12 cellular contexts compared by ENCODE assay signal in the genomic region with DNA sequence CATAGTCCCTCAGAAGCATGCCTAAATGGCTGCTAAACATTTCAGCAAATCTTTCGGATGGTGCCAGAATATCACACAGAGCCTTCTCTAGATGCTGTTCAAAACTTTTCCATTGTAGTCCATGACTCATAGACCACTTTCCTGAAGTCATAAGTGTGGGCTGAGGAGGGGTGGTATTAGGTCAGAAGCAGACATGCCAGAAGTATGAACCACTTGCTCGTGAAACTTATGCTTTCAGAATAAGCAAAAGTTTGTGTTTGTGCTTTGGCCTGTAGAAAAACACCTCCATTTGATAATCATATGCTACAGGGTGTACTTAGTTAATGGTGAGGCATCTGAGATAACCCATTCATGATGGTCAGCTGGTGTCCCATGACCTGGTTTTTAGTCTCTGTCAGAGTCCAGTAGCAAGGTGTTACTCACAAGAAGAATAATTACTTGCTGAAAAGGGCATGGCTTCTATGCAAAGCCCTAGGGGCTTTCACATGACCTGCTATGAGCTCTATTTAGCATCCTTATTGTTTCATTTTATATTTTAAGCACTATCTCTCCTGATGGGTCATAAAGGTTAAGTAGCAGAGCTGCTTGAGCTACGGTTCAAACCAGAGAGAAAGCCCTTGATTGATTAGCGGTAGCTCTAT.
DNase-seq lines count a peak whose midpoint lies in the region; ATAC-seq and TF ChIP-seq lines count a peak whose summit lies in the region.
"Had no signal": no experiment of that assay in that cellular context is flagged by ENCODE, and none has a peak within 500 bp of the region (broad histone marks: within the 10 kb centered on the region; RNA-seq: fewer than 3 reads in every experiment).

No MANE protein-coding gene starts in this region.

- H4K20me1 ChIP-seq in PC-3 (ENCODE audit: low read length) (no peaks in the 10 kb centered on the region), smooth muscle cell (ENCODE audit: low read depth) (no peaks in the 10 kb centered on the region)

- H3K36me3 Mint-ChIP-seq in activated CD8-positive, alpha-beta memory T cell treated with anti-CD3 and anti-CD28 coated beads, Interleukin-2, amount 10 ng/mL, durations not matched to agents 7 days and 5 days, result peaks cover 5% of the 10 kb centered on the region
- peaks cover 0 to 15% (median 0%) of the 10 kb centered on the region in 5 donors for H3K36me3 Mint-ChIP-seq in naive thymus-derived CD4-positive, alpha-beta T cell

- no peak for DNase-seq in activated CD8-positive, alpha-beta memory T cell treated with anti-CD3 and anti-CD28 coated beads, Interleukin-2, amount 10 ng/mL, durations not matched to agents 7 days and 5 days
- no peak for DNase-seq in activated CD8-positive, alpha-beta memory T cell treated with anti-CD3 and anti-CD28 coated beads, Interleukin-2, amount 50 U/mL, for 4 hours
- DNase-seq in PC-3, result peak; percentile 70
- DNase-seq in epithelial cell of esophagus (ENCODE audit: low read depth), result peak; percentile 87
- no peak for DNase-seq in smooth muscle cell (lab: John Stamatoyannopoulos, UW; ENCODE audit: unreplicated experiment)
- no peak for DNase-seq in naive thymus-derived CD4-positive, alpha-beta T cell
- DNase-seq: C1 segment of cervical spinal cord, NCI-H1930, SIG-M5, sigmoid colon had no signal

- H3K9ac ChIP-seq in PC-3 (ENCODE audit: low read length) (no peak overlapping the region), smooth muscle cell (ENCODE audit: low read depth) (peak overlapping the region; percentile 64)

- H3K9me3 ChIP-seq in PC-3 (ENCODE audit: low read length) (no peaks in the 10 kb centered on the region), smooth muscle cell (replicated peaks; ENCODE audit: low read depth) (no peaks in the 10 kb centered on the region)
- no peaks in the 10 kb centered on the region for H3K9me3 ChIP-seq in naive thymus-derived CD4-positive, alpha-beta T cell (ENCODE audit: control insufficient read depth in 2 of 3, low read length in 3 of 3)
- H3K9me3 ChIP-seq: sigmoid colon had no signal

- H3K36me3 ChIP-seq in PC-3 (ENCODE audit: low read depth, low read length), result no peaks in the 10 kb centered on the region
- no peaks in the 10 kb centered on the region for H3K36me3 ChIP-seq in smooth muscle cell (ENCODE audit: low read depth)
- no peaks in the 10 kb centered on the region for H3K36me3 ChIP-seq in naive thymus-derived CD4-positive, alpha-beta T cell (ENCODE audit: control insufficient read depth in 2 of 3, insufficient read depth in 3 of 3, low read length in 3 of 3)
- H3K36me3 ChIP-seq: sigmoid colon had no signal

- no TSS peak for BruUV-seq in PC-3 (replicated peaks; lab: Mats Ljungman, UMichigan)

- H3K79me2 ChIP-seq in PC-3 (ENCODE audit: low read length) (no peaks in the 10 kb centered on the region), smooth muscle cell (ENCODE audit: low read depth) (no peaks in the 10 kb centered on the region)

- WGBS in smooth muscle cell (ENCODE audit: low lambda C conversion rate), result 41% methylated on average over 4 of the region's 4 CpGs

- peaks cover 20% of the 10 kb centered on the region for H3K4me1 Mint-ChIP-seq in activated CD8-positive, alpha-beta memory T cell treated with anti-CD3 and anti-CD28 coated beads, Interleukin-2, amount 10 ng/mL, durations not matched to agents 7 days and 5 days
- peaks cover 0 to 19% (median 4%) of the 10 kb centered on the region in 7 donors for H3K4me1 Mint-ChIP-seq in naive thymus-derived CD4-positive, alpha-beta T cell

- H3K27me3 ChIP-seq in PC-3 (ENCODE audit: low read length), result no peaks in the 10 kb centered on the region
- H3K27me3 ChIP-seq in smooth muscle cell (ENCODE audit: low read depth), result no peaks in the 10 kb centered on the region
- H3K27me3 ChIP-seq in naive thymus-derived CD4-positive, alpha-beta T cell (ENCODE audit: control insufficient read depth in 2 of 2, insufficient read depth in 2 of 2, low read length in 2 of 2), result no peaks in the 10 kb centered on the region
- H3K27me3 ChIP-seq: sigmoid colon had no signal

- H3K4me1 ChIP-seq in PC-3 (ENCODE audit: insufficient read depth, low read length) (peaks cover 12% of the 10 kb centered on the region), smooth muscle cell (ENCODE audit: low read depth) (no peaks in the 10 kb centered on the region)
- no peaks in the 10 kb centered on the region for H3K4me1 ChIP-seq in naive thymus-derived CD4-positive, alpha-beta T cell (ENCODE audit: control insufficient read depth in 2 of 2, insufficient read depth in 2 of 2, low read length in 2 of 2)
- H3K4me1 ChIP-seq: sigmoid colon had no signal

- peaks cover 2% of the 10 kb centered on the region for H3K9me3 Mint-ChIP-seq in activated CD8-positive, alpha-beta memory T cell treated with anti-CD3 and anti-CD28 coated beads, Interleukin-2, amount 10 ng/mL, durations not matched to agents 7 days and 5 days (ENCODE audit: low read depth)
- H3K9me3 Mint-ChIP-seq in naive thymus-derived CD4-positive, alpha-beta T cell, result peaks cover 0 to 5% (median 0%) of the 10 kb centered on the region in 11 donors

- H3K4me3 ChIP-seq in PC-3 (ENCODE audit: low read length) (no peak overlapping the region), epithelial cell of esophagus (ENCODE audit: low read length) (no peak overlapping the region), smooth muscle cell (no peak overlapping the region)
- H3K4me3 ChIP-seq in naive thymus-derived CD4-positive, alpha-beta T cell (ENCODE audit: low read length), result no peak overlapping the region
- H3K4me3 ChIP-seq: sigmoid colon had no signal

- no peaks in the 10 kb centered on the region for H3K9me2 ChIP-seq in PC-3 (replicated peaks; ENCODE audit: low read length)

- CTCF ChIA-PET in activated CD8-positive, alpha-beta memory T cell treated with anti-CD3 and anti-CD28 coated beads, Interleukin-2, amount 10 ng/mL, durations not matched to agents 7 days and 5 days (lab: Charles Lee), result no interaction called here
- CTCF ChIA-PET in PC-3 (lab: Charles Lee), result no interaction called here
- CTCF ChIA-PET in naive thymus-derived CD4-positive, alpha-beta T cell (lab: Charles Lee), result no interaction called here

- H3K27me3 Mint-ChIP-seq in activated CD8-positive, alpha-beta memory T cell treated with anti-CD3 and anti-CD28 coated beads, Interleukin-2, amount 10 ng/mL, durations not matched to agents 7 days and 5 days, result no peaks in the 10 kb centered on the region
- peaks cover 0 to 9% (median 0%) of the 10 kb centered on the region in 5 donors for H3K27me3 Mint-ChIP-seq in naive thymus-derived CD4-positive, alpha-beta T cell

- POLR2A ChIA-PET in PC-3 (lab: Charles Lee; ENCODE audit: unreplicated experiment), result interaction anchor here (0.6 kb wide), 1 partner anchor 756 kb away, joined by 3 read pairs; no protein-coding TSS in a partner anchor
- POLR2A ChIA-PET in naive thymus-derived CD4-positive, alpha-beta T cell (lab: Charles Lee), result no interaction called here

- no peak overlapping the region for H3K27ac Mint-ChIP-seq in activated CD8-positive, alpha-beta memory T cell treated with anti-CD3 and anti-CD28 coated beads, Interleukin-2, amount 10 ng/mL, durations not matched to agents 7 days and 5 days
- no peak overlapping the region for H3K27ac Mint-ChIP-seq in naive thymus-derived CD4-positive, alpha-beta T cell

- peak; percentile 60 for ATAC-seq in activated CD8-positive, alpha-beta memory T cell treated with anti-CD3 and anti-CD28 coated beads, Interleukin-2, amount 10 ng/mL, durations not matched to agents 7 days and 5 days
- ATAC-seq in PC-3 (peak; percentile 78), GM21786 (IDR thresholded peaks at IDR 0.05; ENCODE audit: unreplicated experiment) (no peak), GM21576 (IDR thresholded peaks at IDR 0.05; ENCODE audit: unreplicated experiment) (no peak)
- ATAC-seq in naive thymus-derived CD4-positive, alpha-beta T cell, result no peak

- no peak overlapping the region for H3K4me3 Mint-ChIP-seq in activated CD8-positive, alpha-beta memory T cell treated with anti-CD3 and anti-CD28 coated beads, Interleukin-2, amount 10 ng/mL, durations not matched to agents 7 days and 5 days
- no peak overlapping the region for H3K4me3 Mint-ChIP-seq in naive thymus-derived CD4-positive, alpha-beta T cell

- intact Hi-C loops in PC-3 (cut with micrococcal nuclease), result no loop called here
- intact Hi-C loops in naive thymus-derived CD4-positive, alpha-beta T cell (cut with micrococcal nuclease), result no loop called here

- no peak for TF ChIP-seq CTCF in PC-3 (conservative IDR thresholded peaks at IDR 0.05; ENCODE audit: low read depth, low read length)
- TF ChIP-seq CTCF in epithelial cell of esophagus (IDR thresholded peaks at IDR 0.05; ENCODE audit: insufficient read depth, low read depth, low read length, missing control alignments), result no peak
- no peak for TF ChIP-seq CTCF in smooth muscle cell (IDR thresholded peaks at IDR 0.05; ENCODE audit: borderline replicate concordance, insufficient read depth, poor library complexity, severe bottlenecking)

- H2AFZ ChIP-seq in PC-3 (ENCODE audit: low read length) (0 out of 2 replicates have a peak overlapping the region, but pooled peaks have one; percentile 33), smooth muscle cell (ENCODE audit: low read depth) (peak overlapping the region; percentile 23)

- H3K27ac ChIP-seq in PC-3 (ENCODE audit: low read length) (peak overlapping the region; percentile 37), smooth muscle cell (ENCODE audit: low read depth) (peak overlapping the region; percentile 92)
- no peak overlapping the region for H3K27ac ChIP-seq in naive thymus-derived CD4-positive, alpha-beta T cell (ENCODE audit: low read depth, low read length)
- H3K27ac ChIP-seq: sigmoid colon had no signal

- H3K4me2 ChIP-seq in PC-3 (ENCODE audit: low read length) (peak overlapping the region; percentile 43), smooth muscle cell (peak overlapping the region; percentile 68)

- H3F3A ChIP-seq in PC-3 (ENCODE audit: low read length, unreplicated experiment) (no peaks in the 10 kb centered on the region), smooth muscle cell (ENCODE audit: low read depth) (peaks cover 12% of the 10 kb centered on the region)

Comparison
In these comparisons a context has a peak if more than half of its experiments do, and no peak if none do; other contexts are left out.
1. ATAC-seq: peak in activated CD8-positive, alpha-beta memory T cell treated with anti-CD3 and anti-CD28 coated beads, Interleukin-2, amount 10 ng/mL, durations not matched to agents 7 days and 5 days (single experiment) and PC-3 (single experiment); none in GM21786 (single experiment), naive thymus-derived CD4-positive, alpha-beta T cell (single experiment) and GM21576 (single experiment).
2. DNase-seq: peak in PC-3 (single experiment) and epithelial cell of esophagus (single experiment); none in activated CD8-positive, alpha-beta memory T cell treated with anti-CD3 and anti-CD28 coated beads, Interleukin-2, amount 10 ng/mL, durations not matched to agents 7 days and 5 days (single experiment), activated CD8-positive, alpha-beta memory T cell treated with anti-CD3 and anti-CD28 coated beads, Interleukin-2, amount 50 U/mL, for 4 hours (single experiment), smooth muscle cell (single experiment) and naive thymus-derived CD4-positive, alpha-beta T cell (0 of 9).